ENCODE assay signal across 8 cellular contexts in the genomic region with DNA sequence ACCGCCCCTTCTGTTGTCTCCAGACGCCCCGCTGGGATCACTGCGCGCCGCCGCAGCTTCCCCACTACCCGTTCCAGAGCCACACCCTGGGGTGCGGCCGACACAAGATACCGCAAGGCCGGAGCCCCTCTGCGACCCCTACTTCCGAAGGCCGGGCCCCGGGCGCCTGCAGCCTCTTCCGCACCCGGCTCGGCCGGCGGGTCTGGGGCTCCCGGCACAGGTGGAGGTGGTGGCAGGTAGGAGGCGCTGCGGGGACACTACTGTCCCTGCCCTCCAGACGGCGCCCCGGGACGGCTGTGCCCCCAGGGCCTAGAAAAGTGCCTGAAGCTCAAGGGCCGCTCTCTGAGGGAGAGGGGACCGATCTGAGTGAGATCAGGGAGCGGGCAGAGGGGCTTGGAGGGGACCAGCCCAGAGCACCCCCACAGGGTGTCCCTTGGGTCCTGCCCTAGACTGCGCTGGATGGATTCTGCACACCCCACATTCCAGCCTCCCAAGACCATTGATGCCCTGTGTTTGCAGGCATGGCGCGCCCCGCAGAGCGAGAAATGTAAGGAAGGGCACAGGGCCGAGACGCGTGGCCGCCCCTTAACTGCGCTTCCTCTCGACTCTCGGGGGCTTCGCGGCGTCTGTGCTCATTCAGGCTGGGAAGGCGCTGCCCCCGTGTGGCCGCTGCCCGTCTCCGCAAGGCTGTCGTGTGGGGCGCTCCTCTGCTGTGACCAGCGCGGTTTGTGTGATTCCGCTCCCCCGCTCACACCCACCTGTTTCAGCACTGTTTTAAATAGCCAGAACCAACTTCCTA.
DNase-seq lines count a peak whose midpoint lies in the region; ATAC-seq and TF ChIP-seq lines count a peak whose summit lies in the region.

No MANE protein-coding gene starts in this region.

- peak overlapping the region; percentile 63 for H3K4me3 Mint-ChIP-seq in activated naive CD4-positive, alpha-beta T cell treated with anti-CD3 and anti-CD28 coated beads, Interleukin-2, amount 50 U/mL, for 24 hours

- peaks cover 5% of the 10 kb centered on the region for H3F3A ChIP-seq in SK-N-SH (replicated peaks; ENCODE audit: insufficient read depth)

- H3K9me3 Mint-ChIP-seq in activated naive CD4-positive, alpha-beta T cell treated with anti-CD3 and anti-CD28 coated beads, Interleukin-2, amount 50 U/mL, for 24 hours = no peaks in the 10 kb centered on the region

- H3K36me3 Mint-ChIP-seq in activated naive CD4-positive, alpha-beta T cell treated with anti-CD3 and anti-CD28 coated beads, Interleukin-2, amount 50 U/mL, for 24 hours = peaks cover 3% of the 10 kb centered on the region

- H3K4me3 ChIP-seq in DND-41 (ENCODE audit: low read depth in 1 of 2, low read length in 2 of 2) (peak overlapping the region; percentile 1 to 54; a peak in 3 of 4 replicates), LNCaP clone FGC (ENCODE audit: low read depth, low read length) (peak overlapping the region; percentile 29; the same call in 1 of the 2 replicates), SK-N-SH (ENCODE audit: low read depth in 2 of 2, low read length in 1 of 2) (peak overlapping the region; percentile 59 to 60)

- POLR2A ChIA-PET in SK-N-SH (lab: Yijun Ruan, JAX) = interaction anchor here (1.4 to 1.8 kb wide), 2 partner anchors 294 to 364 kb away, joined by 4 to 6 read pairs; a partner anchor contains a TSS

- DNase-seq in DND-41 (peak; percentile 84), GOT3 (lab: John Stamatoyannopoulos, UW) (peak; percentile 16), LNCaP clone FGC (ENCODE audit: low read depth) (no peak), SK-N-SH (peak; percentile 93), head of caudate nucleus (peak; percentile 43 to 85 (median 74)), omental fat pad (ENCODE audit: low spot score) (peak; percentile 47), superior temporal gyrus (ENCODE audit: extremely low spot score) (peak; percentile 71)

- H3K4me1 ChIP-seq in DND-41 (ENCODE audit: insufficient read depth, low read length) (peaks cover 16% of the 10 kb centered on the region), SK-N-SH (ENCODE audit: control insufficient read depth in 1 of 2, insufficient read depth in 2 of 2, low read depth in 1 of 2, low read length in 1 of 2) (peaks cover 0 to 16% of the 10 kb centered on the region in 2 experiments; a peak in 1 of 4 replicates)

- H3K4me2 ChIP-seq in DND-41 (ENCODE audit: insufficient read depth, low read length) (peak overlapping the region; percentile 71), SK-N-SH (peak overlapping the region; percentile 86)

- H3K27ac ChIP-seq in DND-41 (ENCODE audit: low read length) = no peak overlapping the region
- peak overlapping the region; percentile 38 to 60; a peak in 2 of 4 replicates for H3K27ac ChIP-seq in SK-N-SH (ENCODE audit: low read depth in 2 of 2, low read length in 1 of 2)

- H2AFZ ChIP-seq in DND-41 (ENCODE audit: low read depth, low read length) = peak overlapping the region; percentile 70
- peak overlapping the region; percentile 82 for H2AFZ ChIP-seq in SK-N-SH (ENCODE audit: low read depth)

- CTCF ChIA-PET in SK-N-SH (lab: Yijun Ruan, JAX) = interaction anchor here (0.6 to 6.3 kb wide), 76 partner anchors 9 to 1259 kb away, joined by 3 to 107 read pairs (median 4); a partner anchor contains a TSS

- H3K79me2 ChIP-seq in DND-41 (ENCODE audit: insufficient read depth, low read length) = no peaks in the 10 kb centered on the region
- H3K79me2 ChIP-seq in SK-N-SH (ENCODE audit: insufficient read depth) = no peaks in the 10 kb centered on the region

- peaks cover 7% of the 10 kb centered on the region for H3K4me1 Mint-ChIP-seq in activated naive CD4-positive, alpha-beta T cell treated with anti-CD3 and anti-CD28 coated beads, Interleukin-2, amount 50 U/mL, for 24 hours

- no peaks in the 10 kb centered on the region for H3K36me3 ChIP-seq in DND-41 (ENCODE audit: insufficient read depth, low read length)
- no peaks in the 10 kb centered on the region for H3K36me3 ChIP-seq in SK-N-SH (replicated peaks in 1 of 2; ENCODE audit: control insufficient read depth in 1 of 2, insufficient read depth in 2 of 2, low read length in 1 of 2)

- H3K27ac Mint-ChIP-seq in activated naive CD4-positive, alpha-beta T cell treated with anti-CD3 and anti-CD28 coated beads, Interleukin-2, amount 50 U/mL, for 24 hours = no peak overlapping the region

- H4K20me1 ChIP-seq in DND-41 (ENCODE audit: insufficient read depth, low read length) (no peaks in the 10 kb centered on the region), SK-N-SH (ENCODE audit: insufficient read depth) (no peaks in the 10 kb centered on the region)

- H3K9me3 ChIP-seq in DND-41 (ENCODE audit: insufficient read depth, low read length, severe bottlenecking) (peaks cover 4% of the 10 kb centered on the region), SK-N-SH (no peaks in the 10 kb centered on the region)

- peak; percentile 90 for TF ChIP-seq CTCF in DND-41 (IDR thresholded peaks at IDR 0.05; ENCODE audit: borderline replicate concordance, extremely low read depth, low read length, poor library complexity, severe bottlenecking)
- peak; percentile 84 for TF ChIP-seq CTCF in LNCaP clone FGC (IDR thresholded peaks at IDR 0.05; ENCODE audit: control insufficient read depth, extremely low read depth, insufficient read depth)
- peak; percentile 79 for TF ChIP-seq CTCF in SK-N-SH (IDR thresholded peaks at IDR 0.05)
- TF ChIP-seq CTCF in omental fat pad (IDR thresholded peaks at IDR 0.05) = peak in 1 of 3 donors; percentile 76

- peak overlapping the region; percentile 49 for H3K9ac ChIP-seq in DND-41 (ENCODE audit: low read depth, low read length)
- peak overlapping the region; percentile 69 for H3K9ac ChIP-seq in SK-N-SH

- intact Hi-C loops in head of caudate nucleus (cut with DNase I) = loop anchor here (10.0 kb wide), 1 partner anchor 292 kb away; a partner anchor contains a TSS

- H3K27me3 ChIP-seq in DND-41 (ENCODE audit: insufficient read depth, low read length, poor library complexity) = peaks cover 14% of the 10 kb centered on the region
- no peaks in the 10 kb centered on the region for H3K27me3 ChIP-seq in SK-N-SH (ENCODE audit: insufficient read depth)

- H3K9me2 ChIP-seq in SK-N-SH = no peaks in the 10 kb centered on the region

- TF ChIP-seq EP300 in SK-N-SH (IDR thresholded peaks at IDR 0.05; ENCODE audit: borderline replicate concordance in 1 of 2, low read depth in 1 of 2, low read length in 1 of 2) = no peak; a peak in 1 of 4 replicates

- WGBS in SK-N-SH (ENCODE audit: low lambda C conversion rate) = 5% methylated on average over 18 of the region's 58 CpGs

- H3K27me3 Mint-ChIP-seq in activated naive CD4-positive, alpha-beta T cell treated with anti-CD3 and anti-CD28 coated beads, Interleukin-2, amount 50 U/mL, for 24 hours = peaks cover 14% of the 10 kb centered on the region

- peak; percentile 96 for TF ChIP-seq RAD21 in SK-N-SH (IDR thresholded peaks at IDR 0.05; ENCODE audit: low read length)

- peak; percentile 98 for ATAC-seq in DND-41 (ENCODE audit: insufficient read depth, low read depth)
- ATAC-seq in omental fat pad (ENCODE audit: low FRiP score) = peak; percentile 73

TF ChIP-seq in SK-N-SH, 30 proteins besides CTCF, POLR2A, EP300 and RAD21:
- peak; percentile 98 for TF ChIP-seq SMC3 (IDR thresholded peaks at IDR 0.05; ENCODE audit: low read depth, low read length)
- TF ChIP-seq, protein P1, sequence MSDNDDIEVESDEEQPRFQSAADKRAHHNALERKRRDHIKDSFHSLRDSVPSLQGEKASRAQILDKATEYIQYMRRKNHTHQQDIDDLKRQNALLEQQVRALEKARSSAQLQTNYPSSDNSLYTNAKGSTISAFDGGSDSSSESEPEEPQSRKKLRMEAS (IDR thresholded peaks at IDR 0.05; ENCODE audit: low read depth) = peak; percentile 58; the same call in 1 of the 2 replicates
- 0 out of 2 replicates have a peak, but pooled peaks have one; percentile 19 for TF ChIP-seq NFIC (IDR thresholded peaks at IDR 0.05; ENCODE audit: borderline replicate concordance)
- TF ChIP-seq TAF1 (IDR thresholded peaks at IDR 0.05; ENCODE audit: borderline replicate concordance, low read depth, low read length) = no peak
- no peak for TF ChIP-seq RFX5 (IDR thresholded peaks at IDR 0.05; ENCODE audit: low read length)
- TF ChIP-seq SIN3A (IDR thresholded peaks at IDR 0.05; ENCODE audit: borderline replicate concordance, low read depth, low read length) = no peak
- TF ChIP-seq, protein P2, sequence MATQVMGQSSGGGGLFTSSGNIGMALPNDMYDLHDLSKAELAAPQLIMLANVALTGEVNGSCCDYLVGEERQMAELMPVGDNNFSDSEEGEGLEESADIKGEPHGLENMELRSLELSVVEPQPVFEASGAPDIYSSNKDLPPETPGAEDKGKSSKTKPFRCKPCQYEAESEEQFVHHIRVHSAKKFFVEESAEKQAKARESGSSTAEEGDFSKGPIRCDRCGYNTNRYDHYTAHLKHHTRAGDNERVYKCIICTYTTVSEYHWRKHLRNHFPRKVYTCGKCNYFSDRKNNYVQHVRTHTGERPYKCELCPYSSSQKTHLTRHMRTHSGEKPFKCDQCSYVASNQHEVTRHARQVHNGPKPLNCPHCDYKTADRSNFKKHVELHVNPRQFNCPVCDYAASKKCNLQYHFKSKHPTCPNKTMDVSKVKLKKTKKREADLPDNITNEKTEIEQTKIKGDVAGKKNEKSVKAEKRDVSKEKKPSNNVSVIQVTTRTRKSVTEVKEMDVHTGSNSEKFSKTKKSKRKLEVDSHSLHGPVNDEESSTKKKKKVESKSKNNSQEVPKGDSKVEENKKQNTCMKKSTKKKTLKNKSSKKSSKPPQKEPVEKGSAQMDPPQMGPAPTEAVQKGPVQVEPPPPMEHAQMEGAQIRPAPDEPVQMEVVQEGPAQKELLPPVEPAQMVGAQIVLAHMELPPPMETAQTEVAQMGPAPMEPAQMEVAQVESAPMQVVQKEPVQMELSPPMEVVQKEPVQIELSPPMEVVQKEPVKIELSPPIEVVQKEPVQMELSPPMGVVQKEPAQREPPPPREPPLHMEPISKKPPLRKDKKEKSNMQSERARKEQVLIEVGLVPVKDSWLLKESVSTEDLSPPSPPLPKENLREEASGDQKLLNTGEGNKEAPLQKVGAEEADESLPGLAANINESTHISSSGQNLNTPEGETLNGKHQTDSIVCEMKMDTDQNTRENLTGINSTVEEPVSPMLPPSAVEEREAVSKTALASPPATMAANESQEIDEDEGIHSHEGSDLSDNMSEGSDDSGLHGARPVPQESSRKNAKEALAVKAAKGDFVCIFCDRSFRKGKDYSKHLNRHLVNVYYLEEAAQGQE (IDR thresholded peaks at IDR 0.05; ENCODE audit: low read depth, low read length) = 0 out of 2 replicates have a peak, but pooled peaks have one; percentile 14
- TF ChIP-seq MXI1 (IDR thresholded peaks at IDR 0.05; ENCODE audit: low read depth, low read length) = peak; percentile 31
- TF ChIP-seq RXRA (IDR thresholded peaks at IDR 0.05; ENCODE audit: borderline replicate concordance, low read depth) = peak; percentile 12; the same call in 1 of the 2 replicates
